ENCODE assay signal across 12 cellular contexts in genomic region chr14:99531221-99532096, GRCh38. TPM values are rescaled to one million over a fixed set of nuclear protein-coding genes. Genes with fewer than 3 reads are reported as not detected.
DNase-seq lines count a peak whose midpoint lies in the region; TF ChIP-seq lines count a peak whose summit lies in the region.
"Had no signal": no experiment of that assay in that cellular context is flagged by ENCODE, and none has a peak within 500 bp of the region (broad histone marks: within the 10 kb centered on the region; RNA-seq: fewer than 3 reads in every experiment).

No MANE protein-coding gene starts in this region.

- no peaks in the 10 kb centered on the region for H3K27me3 ChIP-seq in ectodermal cell (ENCODE audit: control insufficient read depth, insufficient read depth, low read length, poor library complexity, severe bottlenecking)
- H3K27me3 ChIP-seq in neuronal stem cell (ENCODE audit: control insufficient read depth in 3 of 3, insufficient read depth in 3 of 3, low read depth in 1 of 3, low read length in 3 of 3), result no peaks in the 10 kb centered on the region
- H3K27me3 ChIP-seq in Caco-2 (replicated peaks; ENCODE audit: control insufficient read depth, insufficient read depth, low read length), result no peaks in the 10 kb centered on the region
- no peaks in the 10 kb centered on the region for H3K27me3 ChIP-seq in stomach
- H3K27me3 ChIP-seq: heart right ventricle had no signal

- peaks cover 7% of the 10 kb centered on the region for H3K79me1 ChIP-seq in neuronal stem cell (ENCODE audit: low read depth, low read length)

- H3K18ac ChIP-seq in neuronal stem cell (ENCODE audit: low read length), result no peak overlapping the region

- peak overlapping the region; percentile 66 for H2BK12ac ChIP-seq in neuronal stem cell (ENCODE audit: low read length)

- no peaks in the 10 kb centered on the region for H3K27me3 Mint-ChIP-seq in Caco-2 (ENCODE audit: insufficient read depth, unreplicated experiment)
- H3K27me3 Mint-ChIP-seq: activated CD8-positive, alpha-beta T cell treated with anti-CD3 and anti-CD28 coated beads for 36 hours; naive thymus-derived CD4-positive, alpha-beta T cell had no signal

- peak overlapping the region; percentile 99 for H2AK5ac ChIP-seq in neuronal stem cell (ENCODE audit: low read depth, low read length)

- TF ChIP-seq CTCF in Caco-2 (IDR thresholded peaks at IDR 0.05; ENCODE audit: insufficient read depth in 1 of 2, low read depth in 1 of 2, low read length in 1 of 2, severe bottlenecking in 1 of 2, unreplicated experiment in 1 of 2) (no peak), stomach (IDR thresholded peaks at IDR 0.05) (no peak)

- peaks cover 64% of the 10 kb centered on the region for H3K4me1 ChIP-seq in ectodermal cell (ENCODE audit: control insufficient read depth, insufficient read depth, low read length)
- peaks cover 46 to 59% of the 10 kb centered on the region in 2 donors for H3K4me1 ChIP-seq in neuronal stem cell (ENCODE audit: control insufficient read depth in 2 of 2, insufficient read depth in 1 of 2, low read depth in 1 of 2, low read length in 2 of 2)
- no peaks in the 10 kb centered on the region for H3K4me1 ChIP-seq in Caco-2
- peaks cover 0 to 63% (median 28%) of the 10 kb centered on the region in 4 donors for H3K4me1 ChIP-seq in stomach

- no peak overlapping the region for H3K27ac Mint-ChIP-seq in Caco-2 (ENCODE audit: unreplicated experiment)
- H3K27ac Mint-ChIP-seq: activated CD8-positive, alpha-beta T cell treated with anti-CD3 and anti-CD28 coated beads for 36 hours had no signal

- H3K36me3 Mint-ChIP-seq in Caco-2 (ENCODE audit: insufficient read depth, unreplicated experiment), result peaks cover 20% of the 10 kb centered on the region
- H3K36me3 Mint-ChIP-seq: naive thymus-derived CD4-positive, alpha-beta T cell had no signal

- TF ChIP-seq EP300 in stomach (IDR thresholded peaks at IDR 0.05), result no peak

- H2BK15ac ChIP-seq in neuronal stem cell (ENCODE audit: low read length), result peak overlapping the region; percentile 98

- H4K8ac ChIP-seq in neuronal stem cell (ENCODE audit: low read depth, low read length), result no peak overlapping the region

- no peak overlapping the region for H4K91ac ChIP-seq in neuronal stem cell (ENCODE audit: low read depth, low read length, poor library complexity)

- H3K23ac ChIP-seq in neuronal stem cell (ENCODE audit: low read depth, low read length, poor library complexity), result no peak overlapping the region

- no peak overlapping the region for H3K4me3 Mint-ChIP-seq in Caco-2 (ENCODE audit: unreplicated experiment)
- H3K4me3 Mint-ChIP-seq: activated CD8-positive, alpha-beta T cell treated with anti-CD3 and anti-CD28 coated beads for 36 hours; naive thymus-derived CD4-positive, alpha-beta T cell had no signal

- peak overlapping the region; percentile 56 for H2BK5ac ChIP-seq in neuronal stem cell (ENCODE audit: low read length)

- H3K36me3 ChIP-seq in ectodermal cell (ENCODE audit: control insufficient read depth, insufficient read depth, low read length), result no peaks in the 10 kb centered on the region
- H3K36me3 ChIP-seq in neuronal stem cell (replicated peaks in 1 of 2; ENCODE audit: control insufficient read depth in 2 of 2, insufficient read depth in 2 of 2, low read length in 2 of 2), result peaks cover 0 to 2% of the 10 kb centered on the region in 2 donors
- no peaks in the 10 kb centered on the region; the same call in 1 of the 2 replicates for H3K36me3 ChIP-seq in Caco-2 (ENCODE audit: control insufficient read depth, insufficient read depth, low read length)
- H3K36me3 ChIP-seq in stomach, result peaks cover 0 to 10% (median 0%) of the 10 kb centered on the region in 4 donors
- H3K36me3 ChIP-seq: heart right ventricle had no signal

- H2BK120ac ChIP-seq in neuronal stem cell (ENCODE audit: low read depth, low read length), result no peak overlapping the region

- H3K9me3 ChIP-seq in ectodermal cell (ENCODE audit: control insufficient read depth, low read length) (no peaks in the 10 kb centered on the region), neuronal stem cell (replicated peaks in 1 of 2; ENCODE audit: control insufficient read depth in 2 of 2, insufficient read depth in 1 of 2, low read depth in 1 of 2, low read length in 2 of 2) (no peaks in the 10 kb centered on the region), Caco-2 (no peaks in the 10 kb centered on the region), stomach (no peaks in the 10 kb centered on the region)
- H3K9me3 ChIP-seq: heart right ventricle had no signal

- BruUV-seq in Caco-2 (replicated peaks; lab: Mats Ljungman, UMichigan), result no TSS peak

- H3K4me3 ChIP-seq in ectodermal cell (ENCODE audit: insufficient read depth, low read depth, low read length), result no peak overlapping the region
- no peak overlapping the region for H3K4me3 ChIP-seq in neuronal stem cell (ENCODE audit: low read length in 2 of 2)
- no peak overlapping the region for H3K4me3 ChIP-seq in Caco-2 (ENCODE audit: low read depth, low read length)
- no peak overlapping the region for H3K4me3 ChIP-seq in stomach
- H3K4me3 ChIP-seq: heart right ventricle had no signal

- no peak for TF ChIP-seq POLR2A in stomach (IDR thresholded peaks at IDR 0.05)

- POLR2A ChIA-PET in Caco-2 (lab: Charles Lee), result no interaction called here

- peak overlapping the region; percentile 69 for H3K27ac ChIP-seq in ectodermal cell (ENCODE audit: insufficient read depth, low read depth, low read length, poor library complexity, severe bottlenecking)
- H3K27ac ChIP-seq in neuronal stem cell (replicated peaks; ENCODE audit: low read length), result peak overlapping the region; percentile 29
- peak overlapping the region in 2 of 5 donors; percentile 45 to 60 for H3K27ac ChIP-seq in stomach

- H3K9ac ChIP-seq in neuronal stem cell (ENCODE audit: low read depth, low read length, poor library complexity), result no peak overlapping the region

- H3K14ac ChIP-seq in neuronal stem cell (ENCODE audit: low read length), result no peak overlapping the region

- CTCF ChIA-PET in Caco-2 (lab: Charles Lee), result no interaction called here

- 24 to 27% methylated on average over 12 of the region's 14 CpGs for WGBS in ectodermal cell, 2 experiments
- WGBS in neuronal stem cell (ENCODE audit: extremely low coverage in 2 of 2, insufficient read length in 2 of 2, insufficient replicate concordance in 1 of 2), 2 donors, result no CpG with 5 or more reads among the region's 14 CpGs
- WGBS in stomach, 5 donors, result 51 to 67% (median 60%) methylated on average over 14 of the region's 14 CpGs

- H3K9me3 Mint-ChIP-seq in Caco-2 (ENCODE audit: unreplicated experiment), result no peaks in the 10 kb centered on the region
- H3K9me3 Mint-ChIP-seq: activated CD8-positive, alpha-beta T cell treated with anti-CD3 and anti-CD28 coated beads for 36 hours; naive thymus-derived CD4-positive, alpha-beta T cell had no signal

- DNase-seq in ELR (ENCODE audit: low read depth) (peak; percentile 67), NCI-H2227 treated with DMSO at 0.1 percent for 48 hours (lab: John Stamatoyannopoulos, UW) (peak; percentile 65), neuronal stem cell (ENCODE audit: low spot score) (peak; percentile 56), Caco-2 (no peak), stomach (no peak)
- no peak for DNase-seq in stimulated activated CD4-positive, alpha-beta T cell treated with anti-CD3 and anti-CD28 coated beads, Interleukin-12 subunit alpha, Interleukin-12 subunit beta, amount 100 ng/mL, for 4 hours
- DNase-seq in central memory CD4-positive, alpha-beta T cell, result no peak
- DNase-seq: activated CD8-positive, alpha-beta T cell treated with anti-CD3 and anti-CD28 coated beads for 36 hours; aorta; heart right ventricle; naive thymus-derived CD4-positive, alpha-beta T cell had no signal

- H3K4me1 Mint-ChIP-seq in Caco-2 (ENCODE audit: low read depth, unreplicated experiment), result no peaks in the 10 kb centered on the region

- H3K4ac ChIP-seq in neuronal stem cell (ENCODE audit: low read length), result peak overlapping the region; percentile 45

- intact Hi-C loops in Caco-2 (cut with micrococcal nuclease; ENCODE audit: unreplicated experiment) (no loop called here), stomach (cut with DNase I; ENCODE audit: low total_unique reads) (no loop called here)

- H2AFZ ChIP-seq in neuronal stem cell (ENCODE audit: low read length), result no peak overlapping the region

- peak overlapping the region; percentile 37 for H3K4me2 ChIP-seq in neuronal stem cell (ENCODE audit: insufficient read depth, low read length, poor library complexity, severe bottlenecking)

RNA-seq across cellular contexts. Expression of gene CCNK, which starts 50.2 kb away (rescaled TPM):
- polyA plus RNA-seq in ectodermal cell (2013, experiment 1 of 4), result 69.1 TPM
- polyA plus RNA-seq in ectodermal cell (2013, experiment 2 of 4), result 75.3 TPM
- polyA plus RNA-seq in ectodermal cell (2013, experiment 3 of 4), result 50.9 TPM
- polyA plus RNA-seq in ectodermal cell (2013, experiment 4 of 4), result 53.9 TPM
- polyA plus RNA-seq in neuronal stem cell (2013, experiment 1 of 2), result 65.7 TPM
- 63.4 TPM for polyA plus RNA-seq in neuronal stem cell (2013, experiment 2 of 2)
- 95.4 and 104 TPM in 2 replicates for total RNA-seq in Caco-2 (2022)
- 10 to 100 TPM in 3 of 5 donors, 1 to 10 TPM in 2; 2.3 to 48.3 (median 11.7) TPM for total RNA-seq in stomach
- 10 to 100 TPM in 2 of 3 donors, 1 to 10 TPM in 1; 9.5 to 16.6 (median 11.0) TPM for polyA plus RNA-seq in stomach

RNA-seq across cellular contexts. Expression of gene SETD3, which starts 50.8 kb away (rescaled TPM):
- polyA plus RNA-seq in ectodermal cell (2013, experiment 1 of 4), result 40.5 TPM
- 41.0 TPM for polyA plus RNA-seq in ectodermal cell (2013, experiment 2 of 4)
- 35.6 TPM for polyA plus RNA-seq in ectodermal cell (2013, experiment 3 of 4)
- polyA plus RNA-seq in ectodermal cell (2013, experiment 4 of 4), result 34.7 TPM
- 31.6 TPM for polyA plus RNA-seq in neuronal stem cell (2013, experiment 1 of 2)
- 33.6 TPM for polyA plus RNA-seq in neuronal stem cell (2013, experiment 2 of 2)
- 74.3 and 76.2 TPM in 2 replicates for total RNA-seq in Caco-2 (2022)
- total RNA-seq in stomach, result 100 to 1,000 TPM in 1 of 5 donors, 10 to 100 TPM in 4; 30.4 to 119 (median 51.4) TPM
- 10 to 100 TPM; 24.1 to 51.6 (median 29.9) TPM for polyA plus RNA-seq in stomach

Comparison
In these comparisons a context has a peak if more than half of its experiments do, and no peak if none do; other contexts are left out.
1. DNase-seq: peak in ELR (single experiment), NCI-H2227 treated with DMSO at 0.1 percent for 48 hours (single experiment) and neuronal stem cell (single experiment); none in stimulated activated CD4-positive, alpha-beta T cell treated with anti-CD3 and anti-CD28 coated beads, Interleukin-12 subunit alpha, Interleukin-12 subunit beta, amount 100 ng/mL, for 4 hours (single experiment), Caco-2 (0 of 2), stomach (single experiment) and central memory CD4-positive, alpha-beta T cell (single experiment).